In the genomic region with DNA sequence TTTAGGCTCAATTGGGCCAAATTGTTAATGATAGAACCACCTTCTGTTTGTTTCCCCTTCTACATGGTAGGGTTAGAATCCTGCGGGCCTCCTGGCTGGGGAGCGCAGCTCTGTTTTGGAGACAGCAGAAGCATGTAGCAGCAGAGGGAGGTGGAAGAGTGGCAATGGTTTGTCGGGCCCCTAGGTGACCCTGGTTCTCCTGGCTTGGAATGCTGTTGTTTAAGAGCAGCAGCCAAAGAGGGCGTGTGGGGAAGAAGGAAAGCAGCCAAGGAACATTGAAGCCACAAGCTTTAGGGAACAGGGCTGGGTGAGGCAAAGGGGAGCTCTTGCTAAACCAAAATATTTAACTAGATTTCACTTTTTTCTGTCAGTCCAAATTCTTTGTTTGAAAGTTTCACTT, we compare ENCODE assay signal across 10 cellular contexts.
A peak's percentile ranks its signal among the peaks of the same experiment; 100 is the strongest.
DNase-seq lines count a peak whose midpoint lies in the region; ATAC-seq and TF ChIP-seq lines count a peak whose summit lies in the region.
"Had no signal": no experiment of that assay in that cellular context is flagged by ENCODE, and none has a peak within 500 bp of the region (broad histone marks: within the 10 kb centered on the region; RNA-seq: fewer than 3 reads in every experiment).

No MANE protein-coding gene starts in this region.

- H3K4me3 ChIP-seq in breast epithelium, result no peak overlapping the region
- H3K4me3 ChIP-seq in right atrium auricular region, result no peak overlapping the region
- H3K4me3 ChIP-seq in gastrocnemius medialis, result no peak overlapping the region
- no peak overlapping the region for H3K4me3 ChIP-seq in WERI-Rb-1 (ENCODE audit: low read depth, low read length)
- H3K4me3 ChIP-seq: BLaER1 treated with 17β-estradiol and CSF1 and Interleukin-3, amounts not matched to agents 10 nM and 100 nM had no signal

- intact Hi-C loops in breast epithelium (cut with DNase I; ENCODE audit: low total_unique reads), result no loop called here
- intact Hi-C loops in gastrocnemius medialis (cut with DNase I; ENCODE audit: low total_unique reads), result no loop called here

- H3K9me3 ChIP-seq in breast epithelium, result no peaks in the 10 kb centered on the region
- H3K9me3 ChIP-seq in right atrium auricular region, result no peaks in the 10 kb centered on the region
- no peaks in the 10 kb centered on the region for H3K9me3 ChIP-seq in gastrocnemius medialis
- H3K9me3 ChIP-seq in WERI-Rb-1 (ENCODE audit: severe bottlenecking), result peaks cover 2% of the 10 kb centered on the region

- in situ Hi-C loops in gastrocnemius medialis (cut with MboI; ENCODE audit: low sequenced_read_pairs in 4 of 4), result no loop called here

- ATAC-seq in gastrocnemius medialis, result peak; percentile 81 to 86
- ATAC-seq in GM19328 (IDR thresholded peaks at IDR 0.05; ENCODE audit: unreplicated experiment), result no peak

- H3K27me3 ChIP-seq in breast epithelium (no peaks in the 10 kb centered on the region), right atrium auricular region (no peaks in the 10 kb centered on the region), gastrocnemius medialis (no peaks in the 10 kb centered on the region), WERI-Rb-1 (ENCODE audit: insufficient read depth, low read depth, severe bottlenecking) (no peaks in the 10 kb centered on the region)
- H3K27me3 ChIP-seq: BLaER1 treated with 17β-estradiol and CSF1 and Interleukin-3, amounts not matched to agents 10 nM and 100 nM had no signal

- TF ChIP-seq CTCF in breast epithelium (IDR thresholded peaks at IDR 0.05), result no peak
- no peak for TF ChIP-seq CTCF in right atrium auricular region (IDR thresholded peaks at IDR 0.05)
- TF ChIP-seq CTCF in gastrocnemius medialis (IDR thresholded peaks at IDR 0.05 in 4 of 5, conservative IDR thresholded peaks at IDR 0.05 in 1 of 5), result no peak
- TF ChIP-seq CTCF in WERI-Rb-1 (IDR thresholded peaks at IDR 0.05; ENCODE audit: low read depth, low read length), result no peak

- DNase-seq in GM03348 (ENCODE audit: low spot score) (peak; percentile 67), breast epithelium (ENCODE audit: low spot score in 2 of 2) (peak; percentile 57 to 87), right atrium auricular region (ENCODE audit: low spot score) (peak; percentile 72), gastrocnemius medialis (peak; percentile 53 to 60), WERI-Rb-1 (no peak), foreskin melanocyte (no peak)
- DNase-seq in stimulated activated CD4-positive, alpha-beta T cell treated with anti-CD3 and anti-CD28 coated beads, Interleukin-2, amount 100 ng/mL, for 24 hours, result no peak
- DNase-seq: NCI-H187 treated with DMSO at 0.1 percent for 48 hours had no signal

- TF ChIP-seq POLR2A in breast epithelium (IDR thresholded peaks at IDR 0.05) (no peak), gastrocnemius medialis (IDR thresholded peaks at IDR 0.05) (no peak)

- peaks cover 8 to 20% of the 10 kb centered on the region in 2 donors for H3K4me1 ChIP-seq in breast epithelium
- H3K4me1 ChIP-seq in right atrium auricular region, result peaks cover 0 to 37% of the 10 kb centered on the region in 2 donors
- H3K4me1 ChIP-seq in gastrocnemius medialis, result peaks cover 25 to 28% of the 10 kb centered on the region in 2 donors
- H3K4me1 ChIP-seq: BLaER1 treated with 17β-estradiol and CSF1 and Interleukin-3, amounts not matched to agents 10 nM and 100 nM had no signal

- H3K36me3 ChIP-seq in breast epithelium (no peaks in the 10 kb centered on the region), right atrium auricular region (no peaks in the 10 kb centered on the region), gastrocnemius medialis (no peaks in the 10 kb centered on the region), WERI-Rb-1 (no peaks in the 10 kb centered on the region)
- H3K36me3 ChIP-seq: BLaER1 treated with 17β-estradiol and CSF1 and Interleukin-3, amounts not matched to agents 10 nM and 100 nM had no signal

- H3K27ac ChIP-seq in breast epithelium, result peak overlapping the region; percentile 85
- H3K27ac ChIP-seq in right atrium auricular region, result peak overlapping the region; percentile 75 to 82
- peak overlapping the region; percentile 41 to 83 (median 59) for H3K27ac ChIP-seq in gastrocnemius medialis
- no peak overlapping the region for H3K27ac ChIP-seq in WERI-Rb-1
- H3K27ac ChIP-seq: BLaER1 treated with 17β-estradiol and CSF1 and Interleukin-3, amounts not matched to agents 10 nM and 100 nM had no signal

Comparison
In these comparisons a context has a peak if more than half of its experiments do, and no peak if none do; other contexts are left out.
1. DNase-seq: peak in GM03348 (single experiment), breast epithelium (2 of 2), right atrium auricular region (single experiment) and gastrocnemius medialis (2 of 2); none in stimulated activated CD4-positive, alpha-beta T cell treated with anti-CD3 and anti-CD28 coated beads, Interleukin-2, amount 100 ng/mL, for 24 hours (0 of 2), WERI-Rb-1 (single experiment) and foreskin melanocyte (single experiment).